Comparison of ENCODE assay signal across 22 cellular contexts in the genomic region with DNA sequence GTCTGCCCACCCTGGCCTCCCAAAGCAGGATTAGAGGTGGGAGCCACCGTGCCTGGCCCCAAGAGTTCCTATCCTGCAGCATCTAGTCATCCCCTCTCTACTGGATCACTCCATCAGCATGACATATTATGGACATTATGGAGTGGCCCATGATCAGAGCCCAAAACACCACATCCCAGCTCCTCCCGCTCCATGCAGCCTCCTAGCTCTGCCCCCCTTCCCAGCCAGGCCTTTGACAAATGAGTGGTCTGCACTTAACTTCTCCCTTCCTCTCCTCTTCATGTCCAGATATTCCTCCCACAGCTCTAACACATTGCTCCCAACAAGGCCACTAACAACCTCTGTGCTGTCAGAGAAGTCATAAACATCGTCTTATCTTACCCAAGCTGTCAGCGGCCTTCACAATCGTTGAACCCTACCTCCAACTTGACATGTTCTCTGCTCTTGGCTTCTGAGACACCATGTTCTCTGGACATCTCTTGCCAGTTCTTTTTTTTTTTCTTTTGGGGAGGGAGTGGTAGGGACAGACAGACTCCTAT.
DNase-seq lines count a peak whose midpoint lies in the region; ATAC-seq, FAIRE-seq and TF ChIP-seq lines count a peak whose summit lies in the region.
"Had no signal": no experiment of that assay in that cellular context is flagged by ENCODE, and none has a peak within 500 bp of the region (broad histone marks: within the 10 kb centered on the region; RNA-seq: fewer than 3 reads in every experiment).

No MANE protein-coding gene starts in this region.

- H3K27ac ChIP-seq in heart left ventricle = peak overlapping the region in 11 of 12 donors; percentile 47 to 86 (median 79)
- H3K27ac ChIP-seq in small intestine (ENCODE audit: low read depth in 1 of 2, low read length in 1 of 2) = no peak overlapping the region

- peak; percentile 81 for ATAC-seq in Right ventricle myocardium superior (ENCODE audit: poor library complexity)
- ATAC-seq in heart left ventricle = peak; percentile 83 to 92 (median 87)
- ATAC-seq in left ventricle myocardium superior = peak; percentile 88
- ATAC-seq in esophagus mucosa = no peak
- ATAC-seq in GM21423 (IDR thresholded peaks at IDR 0.05; ENCODE audit: unreplicated experiment) = no peak

- no peak overlapping the region for H3K4me3 ChIP-seq in heart left ventricle
- H3K4me3 ChIP-seq in small intestine (ENCODE audit: low read depth in 1 of 2, low read length in 2 of 2) = no peak overlapping the region

- FAIRE-seq in small intestine (lab: Jason Lieb, UNC) = no peak
- FAIRE-seq: A204.1, D721Med, G401.6, GM12892, GM18507, H1, HTR-8/SVneo had no signal

- DNase-seq in Right ventricle myocardium superior (peak; percentile 49), heart left ventricle (peak in 4 of 5 donors; percentile 23 to 69 (median 47)), left ventricle myocardium superior (peak; percentile 56), small intestine (peak; percentile 3), amygdala (lab: John Stamatoyannopoulos, UW) (no peak)
- DNase-seq: ACHN; BE2C; C1 segment of cervical spinal cord; CD4-positive, CD25-positive, alpha-beta regulatory T cell; CD8-positive, alpha-beta memory T cell; COR-L47; H9; IMR-90 had no signal

- TF ChIP-seq POLR2A in heart left ventricle (IDR thresholded peaks at IDR 0.05) = no peak

- H3K4me1 ChIP-seq in heart left ventricle (peaks cover 0 to 31% (median 4%) of the 10 kb centered on the region in 12 donors), small intestine (ENCODE audit: control insufficient read depth in 2 of 2, insufficient read depth in 1 of 2, low read depth in 1 of 2, low read length in 1 of 2) (no peaks in the 10 kb centered on the region)
- H3K4me1 ChIP-seq: BE2C had no signal

- no peak for TF ChIP-seq CTCF in heart left ventricle (IDR thresholded peaks at IDR 0.05)

- WGBS in heart left ventricle, 4 donors = 35 to 55% (median 51%) methylated on average over 5 of the region's 5 CpGs
- WGBS in small intestine, 3 donors = 83 to 86% (median 85%) methylated on average over 5 of the region's 5 CpGs

- H3K9me3 ChIP-seq in heart left ventricle = no peaks in the 10 kb centered on the region
- H3K9me3 ChIP-seq in small intestine (ENCODE audit: control insufficient read depth, low read depth) = no peaks in the 10 kb centered on the region
- H3K9me3 ChIP-seq: BE2C had no signal

- H3K27me3 ChIP-seq in heart left ventricle (no peaks in the 10 kb centered on the region), small intestine (ENCODE audit: control insufficient read depth in 2 of 2, insufficient read depth in 2 of 2, low read length in 2 of 2) (no peaks in the 10 kb centered on the region)
- H3K27me3 ChIP-seq: BE2C had no signal

- intact Hi-C loops in Right ventricle myocardium superior (cut with DNase I) = loop anchor here (10.0 kb wide), 2 partner anchors 119 to 229 kb away; no protein-coding TSS in a partner anchor
- intact Hi-C loops in heart left ventricle (cut with DNase I) = loop anchor here in 3 of 10 donors (1.0 to 10.0 kb wide), 3 partner anchors 10 to 119 kb away; no protein-coding TSS in a partner anchor
- intact Hi-C loops in left ventricle myocardium superior (cut with micrococcal nuclease) = no loop called here

- H3K36me3 ChIP-seq in heart left ventricle = no peaks in the 10 kb centered on the region
- no peaks in the 10 kb centered on the region for H3K36me3 ChIP-seq in small intestine (ENCODE audit: control insufficient read depth in 2 of 2, insufficient read depth in 2 of 2, low read length in 2 of 2)
- H3K36me3 ChIP-seq: BE2C had no signal

Comparison
In these comparisons a context has a peak if more than half of its experiments do, and no peak if none do; other contexts are left out.
1. ATAC-seq: peak in Right ventricle myocardium superior (single experiment), heart left ventricle (4 of 4) and left ventricle myocardium superior (single experiment); none in esophagus mucosa (single experiment) and GM21423 (single experiment).
2. DNase-seq: peak in Right ventricle myocardium superior (single experiment), heart left ventricle (4 of 5), left ventricle myocardium superior (single experiment) and small intestine (single experiment); none in amygdala (0 of 56).
3. H3K27ac ChIP-seq: peak in heart left ventricle (11 of 12); none in small intestine (0 of 2).